ENCODE assay signal across 18 cellular contexts in the genomic region with DNA sequence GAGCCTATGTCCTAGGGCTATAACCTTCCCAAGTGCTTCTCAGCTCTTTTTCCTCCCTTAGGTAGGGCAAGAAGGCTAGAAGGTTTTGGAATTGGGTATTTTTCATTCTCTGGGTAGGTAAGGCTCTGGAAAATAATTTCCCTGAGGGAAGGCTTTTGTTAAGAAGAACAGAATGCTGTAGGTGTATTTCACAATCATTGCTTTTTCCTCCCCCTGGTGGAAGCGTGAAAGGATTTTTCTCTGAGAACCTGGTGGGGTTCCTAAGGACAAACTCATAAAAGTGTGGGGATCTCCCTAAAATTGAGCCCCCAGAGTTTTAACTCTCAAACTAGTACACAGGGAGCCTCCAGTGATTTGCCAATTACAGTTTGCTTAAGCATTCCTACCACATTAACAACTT.
"Had no signal": no experiment of that assay in that cellular context is flagged by ENCODE, and none has a peak within 500 bp of the region (broad histone marks: within the 10 kb centered on the region; RNA-seq: fewer than 3 reads in every experiment).

No MANE protein-coding gene starts in this region.

- H3K4me3 ChIP-seq: coronary artery, lung, right atrium auricular region, smooth muscle cell, tibial nerve had no signal

- DNase-seq: activated effector memory CD4-positive, alpha-beta T cell treated with anti-CD3 and anti-CD28 coated beads, Interleukin-2, amount 50 U/mL, for 16 hours; activated T-cell treated with anti-CD3 and anti-CD28 coated beads, Interleukin-2, amount 50 U/mL, for 24 hours; anterior cingulate cortex; effector CD8-positive, alpha-beta T cell; glutamatergic neuron; left colon; naive B cell; posterior cingulate gyrus; stimulated activated naive B cell treated with anti-CD40 and anti-IgM and Interleukin-4, amounts not matched to agents 10 μg/mL and 1 μg/mL and 100 μg/mL, for 72 hours; SW 1271 had no signal

- ATAC-seq: activated CD4-positive, CD25-positive, alpha-beta regulatory T cell treated with anti-CD3 and anti-CD28 coated beads, Interleukin-2, amount 50 U/mL, for 24 hours; activated naive CD4-positive, alpha-beta T cell treated with anti-CD3 and anti-CD28 coated beads, Interleukin-2, amount 50 U/mL, for 72 hours; left colon; stimulated activated naive B cell treated with anti-CD40 and anti-IgM and Interleukin-4, amounts not matched to agents 10 μg/mL and 1 μg/mL and 100 μg/mL, for 72 hours had no signal

- H3K27ac ChIP-seq: coronary artery, epithelial cell of prostate, right atrium auricular region, tibial nerve had no signal

- H3K4me2 ChIP-seq: smooth muscle cell had no signal

- H3K4me1 ChIP-seq: right atrium auricular region, tibial nerve had no signal

- H3K27me3 ChIP-seq: right atrium auricular region, tibial nerve had no signal

- H3K36me3 ChIP-seq: right atrium auricular region, tibial nerve had no signal
